17 cellular contexts compared by ENCODE assay signal in genomic region chr2:60861736-60862135, GRCh38. TPM values are rescaled to one million over a fixed set of nuclear protein-coding genes. Genes with fewer than 3 reads are reported as not detected.
A peak's percentile ranks its signal among the peaks of the same experiment; 100 is the strongest.
DNase-seq lines count a peak whose midpoint lies in the region; ATAC-seq and TF ChIP-seq lines count a peak whose summit lies in the region.
"Had no signal": no experiment of that assay in that cellular context is flagged by ENCODE, and none has a peak within 500 bp of the region (broad histone marks: within the 10 kb centered on the region; RNA-seq: fewer than 3 reads in every experiment).

No MANE protein-coding gene starts in this region.

- intact Hi-C loops in upper lobe of right lung (cut with DNase I), result no loop called here

- no peaks in the 10 kb centered on the region for H3K36me3 Mint-ChIP-seq in activated T-cell treated with anti-CD3 and anti-CD28 coated beads, Interleukin-2, amount 50 U/mL, for 24 hours (ENCODE audit: low read depth)
- H3K36me3 Mint-ChIP-seq in activated T-cell treated with anti-CD3 and anti-CD28 coated beads, Interleukin-2, amount 50 U/mL, for 72 hours (ENCODE audit: insufficient read depth in 2 of 2), result peaks cover 4 to 8% of the 10 kb centered on the region in 2 donors

- no peak for TF ChIP-seq CTCF in epithelial cell of esophagus (IDR thresholded peaks at IDR 0.05; ENCODE audit: insufficient read depth, low read depth, low read length, missing control alignments)
- TF ChIP-seq CTCF in upper lobe of right lung (IDR thresholded peaks at IDR 0.05), result no peak

- H3K4me3 ChIP-seq in epithelial cell of esophagus (ENCODE audit: low read length) (no peak overlapping the region), upper lobe of right lung (no peak overlapping the region)
- H3K4me3 ChIP-seq: right lobe of liver, stomach, uterus had no signal

- peaks cover 17% of the 10 kb centered on the region for H3K4me1 Mint-ChIP-seq in activated T-cell treated with anti-CD3 and anti-CD28 coated beads, Interleukin-2, amount 50 U/mL, for 24 hours (ENCODE audit: low read depth)
- H3K4me1 Mint-ChIP-seq in activated T-cell treated with anti-CD3 and anti-CD28 coated beads, Interleukin-2, amount 50 U/mL, for 72 hours (ENCODE audit: low read depth), result peaks cover 24% of the 10 kb centered on the region

- peaks cover 10% of the 10 kb centered on the region for H3K9me3 Mint-ChIP-seq in activated T-cell treated with anti-CD3 and anti-CD28 coated beads, Interleukin-2, amount 50 U/mL, for 24 hours
- H3K9me3 Mint-ChIP-seq in activated T-cell treated with anti-CD3 and anti-CD28 coated beads, Interleukin-2, amount 50 U/mL, for 72 hours, result peaks cover 0 to 3% of the 10 kb centered on the region in 2 donors
- H3K9me3 Mint-ChIP-seq: CD4-positive, alpha-beta T cell had no signal

- no peak overlapping the region for H3K4me3 Mint-ChIP-seq in activated T-cell treated with anti-CD3 and anti-CD28 coated beads, Interleukin-2, amount 50 U/mL, for 24 hours
- no peak overlapping the region for H3K4me3 Mint-ChIP-seq in activated T-cell treated with anti-CD3 and anti-CD28 coated beads, Interleukin-2, amount 50 U/mL, for 72 hours
- H3K4me3 Mint-ChIP-seq: CD4-positive, alpha-beta T cell had no signal

- no peaks in the 10 kb centered on the region for H3K36me3 ChIP-seq in upper lobe of right lung
- H3K36me3 ChIP-seq: right lobe of liver, stomach, uterus had no signal

- DNase-seq in activated T-cell treated with anti-CD3 and anti-CD28 coated beads, Interleukin-2, amount 50 U/mL, for 24 hours, result no peak
- no peak for DNase-seq in activated T-cell treated with anti-CD3 and anti-CD28 coated beads, Interleukin-2, amount 50 U/mL, for 72 hours
- DNase-seq in MV-4-11 (lab: John Stamatoyannopoulos, UW) (peak; percentile 32), epithelial cell of esophagus (ENCODE audit: low read depth) (peak; percentile 40), upper lobe of right lung (no peak), DMS 273 treated with DMSO at 0.1 percent for 48 hours (lab: John Stamatoyannopoulos, UW) (no peak), NCI-H1092 treated with DMSO at 0.1 percent for 48 hours (lab: John Stamatoyannopoulos, UW) (no peak)
- DNase-seq: ACHN; CD4-positive, alpha-beta T cell; NCI-H1092; right lobe of liver; stomach; T-helper 1 cell; uterus had no signal

- ATAC-seq in activated T-cell treated with anti-CD3 and anti-CD28 coated beads, Interleukin-2, amount 50 U/mL, for 72 hours (replicated peaks in 1 of 2), result no peak
- peak; percentile 88 for ATAC-seq in upper lobe of right lung
- no peak for ATAC-seq in GM21576 (IDR thresholded peaks at IDR 0.05; ENCODE audit: unreplicated experiment)
- ATAC-seq: right lobe of liver, Right ventricle myocardium inferior had no signal

- H3K27ac ChIP-seq in upper lobe of right lung, result no peak overlapping the region
- H3K27ac ChIP-seq: right lobe of liver, stomach, uterus had no signal

- peaks cover under 1% of the 10 kb centered on the region for H3K4me1 ChIP-seq in upper lobe of right lung
- H3K4me1 ChIP-seq: right lobe of liver, uterus had no signal

- H3K27me3 Mint-ChIP-seq in activated T-cell treated with anti-CD3 and anti-CD28 coated beads, Interleukin-2, amount 50 U/mL, for 24 hours, result peaks cover 4% of the 10 kb centered on the region
- peaks cover 5% of the 10 kb centered on the region for H3K27me3 Mint-ChIP-seq in activated T-cell treated with anti-CD3 and anti-CD28 coated beads, Interleukin-2, amount 50 U/mL, for 72 hours (ENCODE audit: low read depth)

- no peaks in the 10 kb centered on the region for H3K9me3 ChIP-seq in upper lobe of right lung
- H3K9me3 ChIP-seq: right lobe of liver, stomach, uterus had no signal

- H3K27ac Mint-ChIP-seq in activated T-cell treated with anti-CD3 and anti-CD28 coated beads, Interleukin-2, amount 50 U/mL, for 24 hours, result peak overlapping the region; percentile 67
- H3K27ac Mint-ChIP-seq in activated T-cell treated with anti-CD3 and anti-CD28 coated beads, Interleukin-2, amount 50 U/mL, for 72 hours, result no peak overlapping the region
- H3K27ac Mint-ChIP-seq: activated T-helper 2 cell treated with anti-CD3 and anti-CD28 coated beads, Interferon-gamma antibody, Interleukin-2, Interleukin-4, amounts not matched to agents 10 μg/mL and 5 μg/mL and 100 μg/mL, durations not matched to agents 14 hours and 24 hours and 36 hours; CD4-positive, alpha-beta T cell had no signal

- H3K27me3 ChIP-seq in upper lobe of right lung, result no peaks in the 10 kb centered on the region
- H3K27me3 ChIP-seq: right lobe of liver, stomach, uterus had no signal

RNA-seq across cellular contexts. Expression of gene REL, which starts 19.6 kb away (rescaled TPM):
- total RNA-seq in activated T-cell treated with anti-CD3 and anti-CD28 coated beads, Interleukin-2, amount 50 U/mL, for 72 hours, result 10 to 100 TPM; 72.6 to 81.0 TPM
- total RNA-seq in upper lobe of right lung, result 29.1 TPM

Comparison
In these comparisons a context has a peak if more than half of its experiments do, and no peak if none do; other contexts are left out.
1. DNase-seq: peak in MV-4-11 (single experiment) and epithelial cell of esophagus (single experiment); none in activated T-cell treated with anti-CD3 and anti-CD28 coated beads, Interleukin-2, amount 50 U/mL, for 24 hours (single experiment), activated T-cell treated with anti-CD3 and anti-CD28 coated beads, Interleukin-2, amount 50 U/mL, for 72 hours (0 of 2), upper lobe of right lung (single experiment), DMS 273 treated with DMSO at 0.1 percent for 48 hours (single experiment) and NCI-H1092 treated with DMSO at 0.1 percent for 48 hours (single experiment).